ENCODE assay signal across 21 cellular contexts in the genomic region with DNA sequence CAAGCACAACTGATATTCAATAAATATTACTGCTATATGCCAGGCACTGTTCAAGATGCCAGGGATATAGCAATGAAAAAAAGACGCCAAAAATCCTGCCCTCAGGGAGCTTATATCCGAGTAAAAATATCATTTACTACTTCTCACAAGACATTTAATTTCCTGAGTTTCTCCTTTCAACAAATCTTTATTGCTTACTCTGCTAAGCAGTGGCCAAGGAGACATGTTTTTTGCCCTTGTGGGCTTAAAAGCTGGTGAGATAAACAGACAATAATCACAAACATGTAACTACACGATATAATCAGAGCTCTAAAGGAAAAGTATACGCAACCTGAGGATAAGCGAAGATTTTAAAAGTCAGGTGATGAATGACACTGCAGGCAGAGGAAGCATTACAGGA.
"Had no signal": no experiment of that assay in that cellular context is flagged by ENCODE, and none has a peak within 500 bp of the region (broad histone marks: within the 10 kb centered on the region; RNA-seq: fewer than 3 reads in every experiment).

No MANE protein-coding gene starts in this region.

- H3K27me3 Mint-ChIP-seq: activated CD4-positive, alpha-beta memory T cell treated with anti-CD3 and anti-CD28 coated beads for 36 hours had no signal

- ATAC-seq: activated T-cell treated with anti-CD3 and anti-CD28 coated beads, Interleukin-2, amount 50 U/mL, for 72 hours; left ventricle myocardium superior; sciatic nerve had no signal

- H3K27ac Mint-ChIP-seq: activated CD4-positive, alpha-beta memory T cell treated with anti-CD3 and anti-CD28 coated beads for 36 hours; activated naive CD4-positive, alpha-beta T cell treated with anti-CD3 and anti-CD28 coated beads for 36 hours; activated naive CD8-positive, alpha-beta T cell treated with anti-CD3 and anti-CD28 coated beads, Interleukin-2, amount 10 ng/mL, durations not matched to agents 7 days and 5 days; activated T-cell treated with anti-CD3 and anti-CD28 coated beads, Interleukin-2, amount 50 U/mL, for 72 hours; endodermal cell; WTC11 had no signal

- H3K4me3 Mint-ChIP-seq: activated CD4-positive, alpha-beta memory T cell treated with anti-CD3 and anti-CD28 coated beads for 36 hours; activated naive CD4-positive, alpha-beta T cell treated with anti-CD3 and anti-CD28 coated beads for 36 hours; activated naive CD8-positive, alpha-beta T cell treated with anti-CD3 and anti-CD28 coated beads, Interleukin-2, amount 10 ng/mL, durations not matched to agents 7 days and 5 days; activated T-cell treated with anti-CD3 and anti-CD28 coated beads, Interleukin-2, amount 50 U/mL, for 72 hours; endodermal cell; neural crest cell; WTC11 had no signal

- DNase-seq: activated CD4-positive, alpha-beta memory T cell treated with anti-CD3 and anti-CD28 coated beads for 36 hours; activated CD4-positive, alpha-beta T cell treated with anti-CD3 and anti-CD28 coated beads for 48 hours; activated effector memory CD4-positive, alpha-beta T cell treated with Interleukin-2 at 50 U/mL for 16 hours; activated naive CD4-positive, alpha-beta T cell treated with anti-CD3 and anti-CD28 coated beads for 36 hours; activated naive CD8-positive, alpha-beta T cell treated with anti-CD3 and anti-CD28 coated beads, Interleukin-2, amount 10 ng/mL, durations not matched to agents 7 days and 5 days; activated T-cell treated with anti-CD3 and anti-CD28 coated beads, Interleukin-2, amount 50 U/mL, for 72 hours; cerebellar nuclear complex; endodermal cell; left ventricle myocardium superior; mammary epithelial cell; occipital lobe; stimulated activated CD4-positive, alpha-beta T cell treated with anti-CD3 and anti-CD28 coated beads, Interleukin-2, amount 100 ng/mL, for 48 hours; stimulated activated CD8-positive, alpha-beta memory T cell treated with anti-CD3 and anti-CD28 coated beads, Interleukin-4, amount 100 ng/mL, for 48 hours; stimulated activated naive CD4-positive, alpha-beta T cell treated with Interleukin-2 at 50 U/mL for 16 hours; T-helper 1 cell had no signal

- H3K9me3 ChIP-seq: tibial nerve had no signal

- H3K4me1 Mint-ChIP-seq: endodermal cell, WTC11 had no signal

- H3K27ac ChIP-seq: coronary artery had no signal

- H3K4me3 ChIP-seq: coronary artery, smooth muscle cell, tibial nerve had no signal

- H3K36me3 Mint-ChIP-seq: activated naive CD8-positive, alpha-beta T cell treated with anti-CD3 and anti-CD28 coated beads, Interleukin-2, amount 10 ng/mL, durations not matched to agents 7 days and 5 days; WTC11 had no signal

- H3K4me2 ChIP-seq: smooth muscle cell had no signal

- H3K27me3 ChIP-seq: tibial nerve had no signal

- H3K9me3 Mint-ChIP-seq: activated CD4-positive, alpha-beta memory T cell treated with anti-CD3 and anti-CD28 coated beads for 36 hours; activated naive CD4-positive, alpha-beta T cell treated with anti-CD3 and anti-CD28 coated beads for 36 hours; activated naive CD8-positive, alpha-beta T cell treated with anti-CD3 and anti-CD28 coated beads, Interleukin-2, amount 10 ng/mL, durations not matched to agents 7 days and 5 days; activated T-cell treated with anti-CD3 and anti-CD28 coated beads, Interleukin-2, amount 50 U/mL, for 72 hours; endodermal cell had no signal
